Comparison of ENCODE assay signal across 8 cellular contexts in the genomic region with DNA sequence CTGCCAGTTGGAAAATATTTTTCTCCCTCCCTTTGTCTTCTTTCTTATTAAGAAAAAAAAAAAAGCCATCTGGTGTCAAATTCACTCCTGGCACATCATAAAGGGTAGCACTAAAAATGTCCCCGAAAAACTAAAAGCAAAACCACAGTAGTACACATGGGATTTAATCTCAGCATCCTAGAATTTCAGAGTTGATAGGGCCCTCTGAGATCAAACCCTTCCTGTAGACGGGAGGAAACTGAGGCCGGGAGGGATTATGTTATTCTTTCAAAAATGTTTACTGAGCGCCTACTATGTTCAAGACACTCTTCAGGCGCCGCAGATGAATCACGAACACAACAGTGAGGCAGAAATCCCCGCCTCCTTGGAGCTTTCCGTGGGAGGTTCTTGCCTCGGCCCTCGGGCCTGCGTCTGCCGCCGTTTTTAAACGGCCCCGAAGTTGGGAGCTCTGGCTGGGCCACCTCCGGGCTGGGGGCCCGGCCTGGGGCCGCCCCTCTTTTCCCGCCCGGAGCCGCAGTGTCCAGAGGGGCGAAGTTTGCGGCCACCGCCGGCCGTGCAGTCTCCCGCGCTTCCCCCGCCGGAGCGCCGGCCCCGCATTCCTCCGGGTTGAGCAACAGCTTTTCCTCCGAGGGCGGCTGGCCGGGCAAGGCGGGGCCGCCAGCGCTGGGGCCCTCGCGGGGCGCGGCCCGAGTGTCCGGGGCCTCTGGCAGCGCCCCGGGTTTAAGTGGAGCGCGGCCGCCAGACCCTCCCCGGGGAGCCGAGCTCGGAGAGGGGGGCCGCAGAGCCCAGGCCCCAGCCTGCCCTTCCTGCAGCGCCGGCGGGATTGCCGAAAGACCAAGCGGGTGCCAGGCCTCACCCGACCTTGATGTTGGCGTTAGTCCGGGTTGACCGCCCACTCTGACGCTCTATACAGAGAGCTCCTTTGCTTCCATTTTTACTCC. TPM values are rescaled to one million over a fixed set of nuclear protein-coding genes. Genes with fewer than 3 reads are reported as not detected.
DNase-seq lines count a peak whose midpoint lies in the region; ATAC-seq and TF ChIP-seq lines count a peak whose summit lies in the region.

No MANE protein-coding gene starts in this region.

- peak overlapping the region in 1 of 2 experiments; percentile 80 for H2BK12ac ChIP-seq in mesenchymal stem cell (ENCODE audit: low read length in 2 of 2)

- TF ChIP-seq CTCF in GM23338 (conservative IDR thresholded peaks at IDR 0.05; ENCODE audit: low read depth in 2 of 2) (no peak), MM.1S (IDR thresholded peaks at IDR 0.05; ENCODE audit: low read length) (no peak)

- H3K27ac Mint-ChIP-seq in GM23338: no peak overlapping the region
- no peak overlapping the region for H3K27ac Mint-ChIP-seq in activated CD4-positive, alpha-beta memory T cell treated with anti-CD3 and anti-CD28 coated beads, Interleukin-2, amount 10 ng/mL, durations not matched to agents 7 days and 5 days
- H3K27ac Mint-ChIP-seq in effector memory CD8-positive, alpha-beta T cell: peak overlapping the region; percentile 35 to 44

- H3K27me3 Mint-ChIP-seq in GM23338 (ENCODE audit: insufficient read depth, low read depth, poor library complexity): peaks cover 22% of the 10 kb centered on the region
- H3K27me3 Mint-ChIP-seq in activated CD4-positive, alpha-beta memory T cell treated with anti-CD3 and anti-CD28 coated beads, Interleukin-2, amount 10 ng/mL, durations not matched to agents 7 days and 5 days: peaks cover 17% of the 10 kb centered on the region
- H3K27me3 Mint-ChIP-seq in effector memory CD8-positive, alpha-beta T cell: peaks cover 28 to 74% of the 10 kb centered on the region in 2 donors

- no peaks in the 10 kb centered on the region; the same call in 2 of the 3 replicates for H3K36me3 Mint-ChIP-seq in GM23338 (ENCODE audit: low read depth)
- H3K36me3 Mint-ChIP-seq in activated CD4-positive, alpha-beta memory T cell treated with anti-CD3 and anti-CD28 coated beads, Interleukin-2, amount 10 ng/mL, durations not matched to agents 7 days and 5 days (ENCODE audit: low read depth): no peaks in the 10 kb centered on the region
- H3K36me3 Mint-ChIP-seq in effector memory CD8-positive, alpha-beta T cell (ENCODE audit: insufficient read depth): no peaks in the 10 kb centered on the region

- H3F3A ChIP-seq in GM23338 (replicated peaks; ENCODE audit: low read depth): peaks cover 8% of the 10 kb centered on the region; the same call in 1 of the 2 replicates
- 0 out of 2 replicates have a peak, but pooled peaks cover 9% of the 10 kb centered on the region for H3F3A ChIP-seq in MM.1S (ENCODE audit: insufficient read depth, low read length)

- no peaks in the 10 kb centered on the region for H4K20me1 ChIP-seq in GM23338 (replicated peaks; ENCODE audit: insufficient read depth)
- no peaks in the 10 kb centered on the region for H4K20me1 ChIP-seq in MM.1S (ENCODE audit: insufficient read depth, low read length)

- no peaks in the 10 kb centered on the region; the same call in 2 of the 3 replicates for H3K9me3 Mint-ChIP-seq in GM23338
- H3K9me3 Mint-ChIP-seq in activated CD4-positive, alpha-beta memory T cell treated with anti-CD3 and anti-CD28 coated beads, Interleukin-2, amount 10 ng/mL, durations not matched to agents 7 days and 5 days: no peaks in the 10 kb centered on the region
- H3K9me3 Mint-ChIP-seq in effector memory CD8-positive, alpha-beta T cell: no peaks in the 10 kb centered on the region

- H3K79me2 ChIP-seq in GM23338 (replicated peaks; ENCODE audit: insufficient read depth): no peaks in the 10 kb centered on the region
- no peaks in the 10 kb centered on the region for H3K79me2 ChIP-seq in MM.1S (ENCODE audit: low read length)

- H3K79me1 ChIP-seq in mesenchymal stem cell (replicated peaks; ENCODE audit: low read length, poor library complexity, severe bottlenecking): no peaks in the 10 kb centered on the region

- no peaks in the 10 kb centered on the region for H3K36me3 ChIP-seq in GM23338 (ENCODE audit: insufficient read depth)
- no peaks in the 10 kb centered on the region for H3K36me3 ChIP-seq in MM.1S (replicated peaks; ENCODE audit: insufficient read depth, low read length)
- no peaks in the 10 kb centered on the region for H3K36me3 ChIP-seq in mesenchymal stem cell (ENCODE audit: control insufficient read depth in 1 of 2, insufficient read depth in 2 of 2, low read depth in 1 of 2, low read length in 2 of 2)

- WGBS in mesenchymal stem cell: 2% methylated on average over 55 of the region's 66 CpGs

- DNase-seq in EH (ENCODE audit: low read depth) (peak; percentile 81), GM23338 (ENCODE audit: low spot score) (peak; percentile 83), MM.1S (peak; percentile 60), mesenchymal stem cell (peak; percentile 88), NCI-H526 treated with DMSO at 0.1 percent for 48 hours (lab: John Stamatoyannopoulos, UW) (no peak)
- peak; percentile 62 for DNase-seq in activated CD4-positive, alpha-beta memory T cell treated with anti-CD3 and anti-CD28 coated beads, Interleukin-2, amount 10 ng/mL, durations not matched to agents 7 days and 5 days
- DNase-seq in effector memory CD8-positive, alpha-beta T cell: peak in 2 of 3 experiments; percentile 8 to 20
- peak; percentile 48 for DNase-seq in stimulated activated CD8-positive, alpha-beta memory T cell treated with anti-CD3 and anti-CD28 coated beads, Interleukin-4, amount 100 ng/mL, for 24 hours (ENCODE audit: low read depth)

- peak overlapping the region; percentile 86 for H4K8ac ChIP-seq in mesenchymal stem cell (ENCODE audit: low read length)

- no peaks in the 10 kb centered on the region for H3K9me2 ChIP-seq in GM23338 (ENCODE audit: insufficient read depth)
- H3K9me2 ChIP-seq in MM.1S (replicated peaks; ENCODE audit: insufficient read depth, low read length): no peaks in the 10 kb centered on the region

- H3K4me2 ChIP-seq in GM23338: peak overlapping the region; percentile 93
- peak overlapping the region; percentile 92 for H3K4me2 ChIP-seq in MM.1S (ENCODE audit: low read depth, low read length)
- H3K4me2 ChIP-seq in mesenchymal stem cell (ENCODE audit: low read length, poor library complexity, severe bottlenecking): peak overlapping the region; percentile 79

- H3K9me3 ChIP-seq in MM.1S (replicated peaks; ENCODE audit: insufficient read depth, low read length): no peaks in the 10 kb centered on the region
- no peaks in the 10 kb centered on the region for H3K9me3 ChIP-seq in mesenchymal stem cell (ENCODE audit: control insufficient read depth, low read length)

- H3K18ac ChIP-seq in mesenchymal stem cell (ENCODE audit: low read depth in 1 of 2, low read length in 2 of 2): peak overlapping the region; percentile 86 to 93

- POLR2A ChIA-PET in activated CD4-positive, alpha-beta memory T cell treated with anti-CD3 and anti-CD28 coated beads, Interleukin-2, amount 10 ng/mL, durations not matched to agents 7 days and 5 days (lab: Charles Lee): interaction anchor here (0.7 to 2.6 kb wide), 12 partner anchors 11 to 108 kb away, joined by 3 to 11 read pairs (median 4); partner anchors contain the start of gene CTDSP2

- H3K27me3 ChIP-seq in GM23338 (ENCODE audit: insufficient read depth): peaks cover 35% of the 10 kb centered on the region
- H3K27me3 ChIP-seq in MM.1S (replicated peaks; ENCODE audit: insufficient read depth, low read length): no peaks in the 10 kb centered on the region
- no peaks in the 10 kb centered on the region for H3K27me3 ChIP-seq in mesenchymal stem cell (ENCODE audit: control insufficient read depth in 1 of 2, insufficient read depth in 1 of 2, low read length in 2 of 2)

- peak overlapping the region; percentile 83 for H4K91ac ChIP-seq in mesenchymal stem cell (ENCODE audit: low read length)

- peak overlapping the region; percentile 80 for H3K9ac ChIP-seq in MM.1S (ENCODE audit: low read length)
- H3K9ac ChIP-seq in mesenchymal stem cell (ENCODE audit: low read length): peak overlapping the region; percentile 89

- H3K4ac ChIP-seq in mesenchymal stem cell (ENCODE audit: low read depth in 1 of 2, low read length in 2 of 2): peak overlapping the region; percentile 50 to 91

- H2BK15ac ChIP-seq in mesenchymal stem cell (ENCODE audit: low read depth, poor library complexity, severe bottlenecking): peak overlapping the region; percentile 99

- H2BK5ac ChIP-seq in mesenchymal stem cell (ENCODE audit: low read depth, low read length, poor library complexity, severe bottlenecking): peak overlapping the region; percentile 71

- H3K4me3 ChIP-seq in GM23338 (peak overlapping the region; percentile 68), MM.1S (ENCODE audit: low read length) (peak overlapping the region; percentile 64), mesenchymal stem cell (ENCODE audit: insufficient read depth in 1 of 2, low read depth in 1 of 2, low read length in 2 of 2) (peak overlapping the region; percentile 49 to 72)

- ATAC-seq in GM23338: peak; percentile 82
- peak; percentile 77 for ATAC-seq in effector memory CD8-positive, alpha-beta T cell (replicated peaks)

- CTCF ChIA-PET in activated CD4-positive, alpha-beta memory T cell treated with anti-CD3 and anti-CD28 coated beads, Interleukin-2, amount 10 ng/mL, durations not matched to agents 7 days and 5 days (lab: Charles Lee): interaction anchor here (0.9 to 3.1 kb wide), 11 partner anchors 8 to 62 kb away, joined by 3 to 17 read pairs (median 6); no protein-coding TSS in a partner anchor

- no peak overlapping the region for H2AK5ac ChIP-seq in mesenchymal stem cell (ENCODE audit: low read length, severe bottlenecking)

- peak overlapping the region; percentile 96 for H2AFZ ChIP-seq in GM23338
- peak overlapping the region; percentile 95 for H2AFZ ChIP-seq in MM.1S (ENCODE audit: low read length)
- peak overlapping the region; percentile 36 for H2AFZ ChIP-seq in mesenchymal stem cell (ENCODE audit: low read depth, low read length)

- peak overlapping the region; percentile 62 for H3K4me3 Mint-ChIP-seq in GM23338
- H3K4me3 Mint-ChIP-seq in activated CD4-positive, alpha-beta memory T cell treated with anti-CD3 and anti-CD28 coated beads, Interleukin-2, amount 10 ng/mL, durations not matched to agents 7 days and 5 days: peak overlapping the region; percentile 68
- H3K4me3 Mint-ChIP-seq in effector memory CD8-positive, alpha-beta T cell: peak overlapping the region; percentile 76 to 88

- H3K14ac ChIP-seq in mesenchymal stem cell (ENCODE audit: low read length in 2 of 2): no peak overlapping the region

- H3K4me1 Mint-ChIP-seq in GM23338: peaks cover 32% of the 10 kb centered on the region
- H3K4me1 Mint-ChIP-seq in activated CD4-positive, alpha-beta memory T cell treated with anti-CD3 and anti-CD28 coated beads, Interleukin-2, amount 10 ng/mL, durations not matched to agents 7 days and 5 days: peaks cover 8% of the 10 kb centered on the region
- peaks cover 4 to 7% of the 10 kb centered on the region in 2 donors for H3K4me1 Mint-ChIP-seq in effector memory CD8-positive, alpha-beta T cell (ENCODE audit: low read depth in 2 of 2)

- H3K27ac ChIP-seq in GM23338 (ENCODE audit: low read depth): no peak overlapping the region
- peak overlapping the region; percentile 35; the same call in 1 of the 2 replicates for H3K27ac ChIP-seq in MM.1S (ENCODE audit: low read length)
- H3K27ac ChIP-seq in mesenchymal stem cell (ENCODE audit: low read length, poor library complexity, severe bottlenecking): peak overlapping the region; percentile 79

- no peak overlapping the region for H3K23ac ChIP-seq in mesenchymal stem cell (ENCODE audit: low read length in 2 of 2)

- H2BK120ac ChIP-seq in mesenchymal stem cell (ENCODE audit: low read depth, low read length): peak overlapping the region; percentile 96

- peaks cover 25% of the 10 kb centered on the region for H3K4me1 ChIP-seq in GM23338 (ENCODE audit: insufficient read depth)
- peaks cover 4% of the 10 kb centered on the region; the same call in 1 of the 2 replicates for H3K4me1 ChIP-seq in MM.1S (ENCODE audit: low read length)
- peaks cover 10% of the 10 kb centered on the region for H3K4me1 ChIP-seq in mesenchymal stem cell (ENCODE audit: control insufficient read depth, insufficient read depth, low read depth, low read length)

RNA-seq across cellular contexts. Expression of gene CTDSP2, which starts 18.6 kb away (rescaled TPM):
- total RNA-seq in GM23338 (2014; rRNA removed; shearing (Covaris generic)): 66.3 and 81.9 TPM in 2 replicates
- 20.8 and 22.8 TPM in 2 replicates for polyA plus RNA-seq in GM23338 (2016; fragmentation: Nextera tagmentation; extraction: Ambion mirVana)
- 100 to 1,000 TPM; 137 to 141 TPM for total RNA-seq in activated CD4-positive, alpha-beta memory T cell treated with anti-CD3 and anti-CD28 coated beads, Interleukin-2, amount 10 ng/mL, durations not matched to agents 7 days and 5 days
- polyA plus RNA-seq in mesenchymal stem cell (2013, experiment 1 of 2): 136 TPM
- polyA plus RNA-seq in mesenchymal stem cell (2013, experiment 2 of 2): 129 TPM

RNA-seq across cellular contexts. Expression of gene AVIL, which starts 46.5 kb away (rescaled TPM):
- total RNA-seq in GM23338 (2014; rRNA removed; shearing (Covaris generic)): 0.12 and 0.17 TPM in 2 replicates
- 0.59 and 1.3 TPM in 2 replicates for polyA plus RNA-seq in GM23338 (2016; fragmentation: Nextera tagmentation; extraction: Ambion mirVana)
- 1 to 10 TPM; 1.5 to 2.4 TPM for total RNA-seq in activated CD4-positive, alpha-beta memory T cell treated with anti-CD3 and anti-CD28 coated beads, Interleukin-2, amount 10 ng/mL, durations not matched to agents 7 days and 5 days
- polyA plus RNA-seq in mesenchymal stem cell (2013, experiment 1 of 2): 1.6 TPM
- polyA plus RNA-seq in mesenchymal stem cell (2013, experiment 2 of 2): 1.8 TPM

Comparison
In these comparisons a context has a peak if more than half of its experiments do, and no peak if none do; other contexts are left out.
1. H2AFZ ChIP-seq: peak in every context shown above with its lines; median percentile 96 in GM23338; 95 in MM.1S; 36 in mesenchymal stem cell.
2. H3K27ac Mint-ChIP-seq: peak in effector memory CD8-positive, alpha-beta T cell (2 of 2); none in GM23338 (single experiment) and activated CD4-positive, alpha-beta memory T cell treated with anti-CD3 and anti-CD28 coated beads, Interleukin-2, amount 10 ng/mL, durations not matched to agents 7 days and 5 days (single experiment).
3. Peak in every context shown above with its lines, with median percentiles within 50 percentile points of each other: H3K4me2 ChIP-seq, H3K4me3 ChIP-seq and H3K4me3 Mint-ChIP-seq.